Comparison of ENCODE assay signal across 8 cellular contexts in the genomic region with DNA sequence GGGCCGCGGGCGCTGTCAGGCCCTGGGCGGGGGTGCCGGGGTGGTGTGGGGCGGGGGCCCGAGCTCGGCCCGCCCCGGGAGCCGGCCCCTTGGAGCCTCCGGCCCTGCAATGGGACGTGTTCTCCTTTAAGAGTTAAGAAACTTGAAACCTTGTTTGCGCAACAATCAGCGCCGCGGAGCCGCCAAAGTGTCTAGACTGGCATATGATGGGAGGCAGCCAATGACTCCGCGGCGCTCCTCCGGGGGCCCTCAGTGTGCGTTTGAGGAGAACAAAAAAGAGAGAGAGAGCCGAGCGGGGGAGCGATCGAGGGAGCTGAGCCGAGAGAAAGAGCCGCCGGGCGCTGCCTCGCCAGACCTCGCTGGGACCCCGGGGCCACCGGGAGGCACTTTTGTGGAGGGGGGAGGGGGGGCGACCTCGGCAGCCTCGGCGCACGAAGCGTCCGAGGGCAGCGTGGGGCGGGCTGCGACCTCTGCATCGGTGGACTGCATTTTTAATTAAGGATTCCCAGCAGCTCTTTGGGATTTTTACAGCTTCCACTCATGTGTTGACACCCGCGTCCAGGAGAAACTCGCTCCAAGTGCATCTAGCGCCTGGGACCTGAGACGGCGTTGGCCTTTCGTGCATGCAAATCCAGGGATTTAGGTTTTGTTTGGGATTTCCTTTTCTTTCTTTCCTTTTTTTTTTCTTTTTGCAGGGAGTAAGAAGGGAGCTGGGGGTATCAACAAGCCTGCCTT. TPM values are rescaled to one million over a fixed set of nuclear protein-coding genes. Genes with fewer than 3 reads are reported as not detected.
DNase-seq lines count a peak whose midpoint lies in the region; ATAC-seq and TF ChIP-seq lines count a peak whose summit lies in the region.

A gene (plus strand): TSS at position 202 of the 735 bp plus-strand sequence. CDS start 1,023 bp downstream, outside the sequence.

- H3K4me1 ChIP-seq in BLaER1 (peaks cover 40% of the 10 kb centered on the region), ascending aorta (peaks cover 10 to 17% of the 10 kb centered on the region in 2 donors), right cardiac atrium (ENCODE audit: control insufficient read depth, insufficient read depth, low read length) (peaks cover 4% of the 10 kb centered on the region), prostate gland (replicated peaks) (no peaks in the 10 kb centered on the region), upper lobe of right lung (peaks cover 44% of the 10 kb centered on the region)

- H3K36me3 ChIP-seq in BLaER1 (no peaks in the 10 kb centered on the region), ascending aorta (no peaks in the 10 kb centered on the region), prostate gland (no peaks in the 10 kb centered on the region), upper lobe of right lung (no peaks in the 10 kb centered on the region)

- ATAC-seq in right cardiac atrium: peak; percentile 81 to 85
- peak; percentile 70 for ATAC-seq in upper lobe of right lung

- TF ChIP-seq CTCF in ascending aorta (IDR thresholded peaks at IDR 0.05) (no peak), prostate gland (IDR thresholded peaks at IDR 0.05) (no peak), upper lobe of right lung (IDR thresholded peaks at IDR 0.05) (no peak)

- H3K27ac ChIP-seq in BLaER1: 0 out of 2 replicates have a peak within 1 kb of the TSS, but pooled peaks have one; percentile 30
- H3K27ac ChIP-seq in ascending aorta: peak within 1 kb of the TSS; percentile 84 to 87
- H3K27ac ChIP-seq in right cardiac atrium (ENCODE audit: low read length): peak within 1 kb of the TSS; percentile 99
- H3K27ac ChIP-seq in prostate gland: peak within 1 kb of the TSS; percentile 79 to 82
- peak within 1 kb of the TSS; percentile 85 for H3K27ac ChIP-seq in upper lobe of right lung

- peak within 1 kb of the TSS; percentile 70 for H3K9ac ChIP-seq in BLaER1

- WGBS in right cardiac atrium: under 1% methylated on average over 53 of the region's 53 CpGs
- whole genome bisulfite sequencing in prostate gland: under 1% methylated on average over 47 of the region's 53 CpGs

- H3K27me3 ChIP-seq in BLaER1 (peaks cover 54% of the 10 kb centered on the region), ascending aorta (no peaks in the 10 kb centered on the region), right cardiac atrium (ENCODE audit: control insufficient read depth, insufficient read depth) (no peaks in the 10 kb centered on the region), prostate gland (replicated peaks; ENCODE audit: insufficient read depth) (no peaks in the 10 kb centered on the region), upper lobe of right lung (no peaks in the 10 kb centered on the region)

- peak within 1 kb of the TSS; percentile 97 for H3K4me2 ChIP-seq in BLaER1

- TF ChIP-seq POLR2A in prostate gland (IDR thresholded peaks at IDR 0.05): peak; percentile 68

- DNase-seq in H4 (ENCODE audit: low spot score) (peak; percentile 97), NCI-H1930 (lab: John Stamatoyannopoulos, UW) (peak; percentile 76 to 86), T-helper 9 cell (peak; percentile 51), ascending aorta (ENCODE audit: low spot score in 2 of 2) (peak; percentile 89 to 99), right cardiac atrium (peak; percentile 98 to 99 (median 99)), prostate gland (ENCODE audit: low spot score) (peak; percentile 94), upper lobe of right lung (peak; percentile 97)

- intact Hi-C loops in ascending aorta (cut with DNase I) (loop anchor here (1.0 to 10.0 kb wide), 8 partner anchors 17 to 493 kb away; a partner anchor contains a TSS), right cardiac atrium (cut with DNase I) (loop anchor here in 3 of 4 donors (5.0 kb wide), 3 partner anchors 60 to 150 kb away; no protein-coding TSS in a partner anchor), prostate gland (cut with DNase I) (loop anchor here (10.0 kb wide), 1 partner anchor 197 kb away; a partner anchor contains a TSS), upper lobe of right lung (cut with DNase I) (loop anchor here (10.0 kb wide), 1 partner anchor 87 kb away; no protein-coding TSS in a partner anchor)

- H3K4me3 ChIP-seq in BLaER1 (peak within 1 kb of the TSS; percentile 71), ascending aorta (peak within 1 kb of the TSS; percentile 88), right cardiac atrium (ENCODE audit: low read length) (peak within 1 kb of the TSS; percentile 95), prostate gland (peak within 1 kb of the TSS; percentile 55 to 60), upper lobe of right lung (peak within 1 kb of the TSS; percentile 60)

- no peaks in the 10 kb centered on the region for H3K9me3 ChIP-seq in BLaER1
- H3K9me3 ChIP-seq in ascending aorta: no peaks in the 10 kb centered on the region
- no peaks in the 10 kb centered on the region for H3K9me3 ChIP-seq in right cardiac atrium (ENCODE audit: control insufficient read depth, low read length)
- H3K9me3 ChIP-seq in prostate gland: no peaks in the 10 kb centered on the region
- no peaks in the 10 kb centered on the region for H3K9me3 ChIP-seq in upper lobe of right lung

- peaks cover 41% of the 10 kb centered on the region for H4K20me1 ChIP-seq in BLaER1

RNA-seq across cellular contexts. Expression of the gene that starts here (rescaled TPM):
- 3.4 and 4.7 TPM in 2 replicates for total RNA-seq in H4 (2014; rRNA removed; shearing (Covaris generic))
- total RNA-seq in ascending aorta: 140 TPM
- 10 to 100 TPM; 54.5 to 68.8 (median 63.2) TPM for total RNA-seq in right cardiac atrium
- 31.6 TPM for polyA plus RNA-seq in right cardiac atrium
- total RNA-seq in prostate gland: 10 to 100 TPM; 14.8 to 51.2 TPM
- total RNA-seq in upper lobe of right lung: 167 TPM

Comparison
In these comparisons a context has a peak if more than half of its experiments do, and no peak if none do; other contexts are left out.
1. Peak in every context shown above with its lines: DNase-seq, ATAC-seq, H3K4me3 ChIP-seq and H3K27ac ChIP-seq.
2. H3K27ac ChIP-seq: peak in every context shown above with its lines; median percentile 99 in right cardiac atrium; 86 in ascending aorta; 85 in upper lobe of right lung; 80 in prostate gland; 30 in BLaER1.